In the genomic region with DNA sequence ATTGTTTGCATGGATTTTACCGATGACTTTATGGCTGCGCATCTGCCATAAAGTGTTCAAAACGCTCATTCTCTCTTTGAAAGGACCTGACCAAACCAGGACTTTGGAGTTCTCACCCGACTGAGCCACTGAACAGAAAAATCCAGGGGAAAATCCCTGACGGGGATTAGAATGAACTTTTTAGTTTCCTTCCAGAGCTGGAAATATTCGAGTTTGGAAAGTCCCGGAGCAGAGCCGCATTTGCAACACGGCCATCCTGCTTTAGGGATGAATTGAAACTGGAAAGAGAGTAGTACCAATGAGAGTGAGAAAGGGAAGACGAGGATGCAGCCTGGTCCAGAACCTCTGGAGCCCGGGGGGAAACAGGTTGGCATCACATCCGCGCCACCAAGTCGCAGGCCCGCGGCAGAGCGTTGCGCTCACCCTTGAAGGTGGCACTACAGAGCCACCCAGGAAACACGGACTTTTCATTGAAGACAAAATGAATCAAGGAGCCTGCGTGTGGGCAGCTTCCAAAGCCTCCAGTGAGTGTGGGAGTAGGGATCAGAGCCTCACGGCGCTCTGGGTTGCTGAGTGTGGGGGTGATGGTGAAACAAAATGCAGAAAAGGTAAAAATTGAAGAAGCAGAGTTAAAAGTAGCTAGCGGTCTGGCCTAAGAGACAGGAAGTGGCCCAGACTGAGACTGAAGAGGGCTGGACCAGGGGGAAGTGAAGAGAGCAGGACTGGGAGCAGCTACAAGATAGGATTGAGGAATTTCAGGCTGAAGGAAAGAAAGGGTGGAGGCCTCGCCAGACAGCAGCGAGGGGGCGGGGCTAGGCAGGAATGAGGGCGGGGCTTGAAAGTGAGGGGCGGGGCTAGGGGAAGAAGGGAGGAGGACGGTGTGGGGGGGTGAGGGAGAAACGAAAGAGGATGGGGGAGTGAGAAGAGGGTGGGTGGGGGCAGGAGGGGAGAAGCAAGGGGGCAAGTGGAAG, we compare ENCODE assay signal across 8 cellular contexts. TPM values are rescaled to one million over a fixed set of nuclear protein-coding genes. Genes with fewer than 3 reads are reported as not detected.
A peak's percentile ranks its signal among the peaks of the same experiment; 100 is the strongest.
DNase-seq lines count a peak whose midpoint lies in the region; ATAC-seq, FAIRE-seq and TF ChIP-seq lines count a peak whose summit lies in the region.

No MANE protein-coding gene starts in this region.

- H3K4me1 Mint-ChIP-seq in activated naive CD4-positive, alpha-beta T cell treated with anti-CD3 and anti-CD28 coated beads, Interleukin-2, amount 50 U/mL, for 24 hours, result peaks cover 56% of the 10 kb centered on the region

- no peaks in the 10 kb centered on the region for H3K27me3 Mint-ChIP-seq in activated naive CD4-positive, alpha-beta T cell treated with anti-CD3 and anti-CD28 coated beads, Interleukin-2, amount 50 U/mL, for 24 hours

- peak overlapping the region; percentile 75 for H2AFZ ChIP-seq in osteoblast (ENCODE audit: low read length)

- H3K9me3 Mint-ChIP-seq in activated naive CD4-positive, alpha-beta T cell treated with anti-CD3 and anti-CD28 coated beads, Interleukin-2, amount 50 U/mL, for 24 hours, result no peaks in the 10 kb centered on the region

- FAIRE-seq in GM18507 (lab: Jason Lieb, UNC), result peak; percentile 21

- peaks cover 25% of the 10 kb centered on the region for H3K4me1 ChIP-seq in RWPE2 (ENCODE audit: insufficient read depth, poor library complexity, severe bottlenecking)
- peaks cover 34% of the 10 kb centered on the region for H3K4me1 ChIP-seq in osteoblast (ENCODE audit: insufficient read depth, low read length)

- no peaks in the 10 kb centered on the region for H3K27me3 ChIP-seq in RWPE2 (ENCODE audit: insufficient read depth, poor library complexity, severe bottlenecking)
- H3K27me3 ChIP-seq in osteoblast (ENCODE audit: insufficient read depth, low read length), result no peaks in the 10 kb centered on the region

- H3K79me2 ChIP-seq in osteoblast (ENCODE audit: insufficient read depth, low read length), result peaks cover 52% of the 10 kb centered on the region

- H3K27ac ChIP-seq in RWPE2 (ENCODE audit: poor library complexity, severe bottlenecking) (peak overlapping the region; percentile 91), osteoblast (ENCODE audit: low read depth, low read length) (peak overlapping the region; percentile 94), temporal lobe (ENCODE audit: low read depth, low read length) (peak overlapping the region; percentile 76)

- H3K36me3 ChIP-seq in RWPE2 (ENCODE audit: low read depth), result no peaks in the 10 kb centered on the region
- H3K36me3 ChIP-seq in osteoblast (ENCODE audit: insufficient read depth, low read length), result no peaks in the 10 kb centered on the region

- peak overlapping the region; percentile 90 for H3K27ac Mint-ChIP-seq in activated naive CD4-positive, alpha-beta T cell treated with anti-CD3 and anti-CD28 coated beads, Interleukin-2, amount 50 U/mL, for 24 hours

- H3K9me3 ChIP-seq in RWPE2 (ENCODE audit: severe bottlenecking), result no peaks in the 10 kb centered on the region
- no peaks in the 10 kb centered on the region for H3K9me3 ChIP-seq in osteoblast (ENCODE audit: low read depth, low read length)

- H3K36me3 Mint-ChIP-seq in activated naive CD4-positive, alpha-beta T cell treated with anti-CD3 and anti-CD28 coated beads, Interleukin-2, amount 50 U/mL, for 24 hours, result no peaks in the 10 kb centered on the region

- peaks cover 19% of the 10 kb centered on the region for H4K20me1 ChIP-seq in osteoblast (ENCODE audit: insufficient read depth, low read length)

- DNase-seq in GM18507 (ENCODE audit: extremely low spot score, insufficient read length, low read depth) (no peak), RWPE2 (ENCODE audit: low spot score) (peak; percentile 74), globus pallidus (ENCODE audit: low spot score) (peak; percentile 70), osteoblast (ENCODE audit: insufficient read length, low spot score, missing footprints) (peak; percentile 57), NCI-H774 (lab: John Stamatoyannopoulos, UW) (no peak)

- peak overlapping the region; percentile 90 for H3K4me3 Mint-ChIP-seq in activated naive CD4-positive, alpha-beta T cell treated with anti-CD3 and anti-CD28 coated beads, Interleukin-2, amount 50 U/mL, for 24 hours

- peak; percentile 79 for ATAC-seq in RWPE2 (ENCODE audit: low read depth)
- no peak for ATAC-seq in GM21723 (IDR thresholded peaks at IDR 0.05; ENCODE audit: unreplicated experiment)

- H3K4me2 ChIP-seq in osteoblast (ENCODE audit: insufficient read depth, low read length), result peak overlapping the region; percentile 92

- H3K4me3 ChIP-seq in RWPE2 (ENCODE audit: severe bottlenecking) (peak overlapping the region; percentile 31), osteoblast (ENCODE audit: insufficient read depth, low read length) (peak overlapping the region; percentile 89)

- no peak for TF ChIP-seq CTCF in RWPE2 (IDR thresholded peaks at IDR 0.05; ENCODE audit: poor library complexity, severe bottlenecking)
- TF ChIP-seq CTCF in osteoblast (IDR thresholded peaks at IDR 0.05; ENCODE audit: extremely low read depth, low read depth, low read length), result no peak

RNA-seq across cellular contexts. Expression of gene SMURF1, which starts 1.9 kb away (rescaled TPM):
- total RNA-seq in osteoblast (20.6 and 23.5 TPM in 2 replicates), temporal lobe (22.4 TPM)

Comparison
In these comparisons a context has a peak if more than half of its experiments do, and no peak if none do; other contexts are left out.
1. DNase-seq: peak in RWPE2 (single experiment), globus pallidus (single experiment) and osteoblast (single experiment); none in GM18507 (single experiment) and NCI-H774 (single experiment).
2. Peak in every context shown above with its lines, with median percentiles within 50 percentile points of each other: H3K27ac ChIP-seq.